17 cellular contexts compared by ENCODE assay signal in the genomic region with DNA sequence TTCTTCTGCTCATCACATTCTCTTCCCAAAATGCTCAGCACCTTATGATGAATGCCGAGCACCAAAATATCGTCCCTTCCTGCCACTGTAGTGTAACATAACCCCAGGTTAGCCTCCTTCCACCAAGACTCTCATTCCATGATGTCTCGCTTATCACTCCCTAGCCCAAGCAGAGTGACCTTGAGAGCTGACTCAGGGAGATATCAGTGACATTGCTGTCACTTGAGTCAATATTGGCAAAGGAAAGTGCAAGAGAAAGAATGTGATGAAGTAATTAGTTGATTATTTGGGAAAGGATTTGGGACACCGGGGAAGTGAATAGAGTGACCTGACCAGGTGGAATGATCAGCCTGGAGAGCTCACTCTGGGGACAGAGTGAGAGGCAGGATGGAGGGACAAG. TPM values are rescaled to one million over a fixed set of nuclear protein-coding genes. Genes with fewer than 3 reads are reported as not detected.
DNase-seq lines count a peak whose midpoint lies in the region; FAIRE-seq and TF ChIP-seq lines count a peak whose summit lies in the region.
"Had no signal": no experiment of that assay in that cellular context is flagged by ENCODE, and none has a peak within 500 bp of the region (broad histone marks: within the 10 kb centered on the region; RNA-seq: fewer than 3 reads in every experiment).

No MANE protein-coding gene starts in this region.

- FAIRE-seq in HTR-8/SVneo (lab: Jason Lieb, UNC) (peak; percentile 54), astrocyte (lab: Jason Lieb, UNC) (no peak)
- FAIRE-seq: A204.1, D721Med had no signal

- DNase-seq in EL (peak; percentile 37), HTR-8/SVneo (ENCODE audit: insufficient read length, low spot score) (no peak), astrocyte (ENCODE audit: low read depth) (no peak), mucosa of gallbladder (ENCODE audit: low spot score) (peak; percentile 25), NCI-H1436 treated with DMSO at 0.1 percent for 48 hours (lab: John Stamatoyannopoulos, UW) (no peak), H7 (no peak), type B pancreatic cell (ENCODE audit: extremely low spot score, unreplicated experiment) (no peak)
- DNase-seq: BE2C; CD4-positive, alpha-beta memory T cell; DMS153; DMS79 treated with DMSO at 0.1 percent for 48 hours; GF-D8; IMR-90; KG1 had no signal

- no peaks in the 10 kb centered on the region for H4K20me1 ChIP-seq in astrocyte (ENCODE audit: insufficient read depth, low read length)

- H3K27ac Mint-ChIP-seq in astrocyte (ENCODE audit: unreplicated experiment) (no peak overlapping the region), type B pancreatic cell (no peak overlapping the region)
- H3K27ac Mint-ChIP-seq: CD4-positive, alpha-beta memory T cell had no signal

- H3K27me3 ChIP-seq in astrocyte (ENCODE audit: insufficient read depth, low read length) (no peaks in the 10 kb centered on the region), H7 (ENCODE audit: control insufficient read depth, insufficient read depth, low read length) (no peaks in the 10 kb centered on the region)
- H3K27me3 ChIP-seq: BE2C had no signal

- H3K4me3 Mint-ChIP-seq in astrocyte (ENCODE audit: unreplicated experiment) (peak overlapping the region; percentile 58), type B pancreatic cell (no peak overlapping the region)
- H3K4me3 Mint-ChIP-seq: CD4-positive, alpha-beta memory T cell had no signal

- H3K9me3 Mint-ChIP-seq in astrocyte (ENCODE audit: unreplicated experiment) (peaks cover 4% of the 10 kb centered on the region), type B pancreatic cell (no peaks in the 10 kb centered on the region)

- H3K27me3 Mint-ChIP-seq in astrocyte (ENCODE audit: low read depth, unreplicated experiment): peaks cover 4% of the 10 kb centered on the region
- peaks cover 24% of the 10 kb centered on the region for H3K27me3 Mint-ChIP-seq in type B pancreatic cell

- H2AFZ ChIP-seq in astrocyte (ENCODE audit: low read depth, low read length): no peak overlapping the region

- H3K4me1 ChIP-seq in astrocyte (ENCODE audit: insufficient read depth, low read length): no peaks in the 10 kb centered on the region
- H3K4me1 ChIP-seq: BE2C had no signal

- no peaks in the 10 kb centered on the region for H3K9me3 ChIP-seq in astrocyte (ENCODE audit: insufficient read depth, low read depth, low read length)
- H3K9me3 ChIP-seq: BE2C had no signal

- H3K4me2 ChIP-seq in astrocyte (ENCODE audit: low read length): no peak overlapping the region

- H3K27ac ChIP-seq in astrocyte (ENCODE audit: low read depth, low read length): no peak overlapping the region
- H3K27ac ChIP-seq: C4-2B had no signal

- H3K4me3 ChIP-seq in astrocyte (ENCODE audit: insufficient read depth, low read depth, low read length) (no peak overlapping the region), H7 (ENCODE audit: insufficient read depth, low read depth, low read length) (no peak overlapping the region)

- H3K9ac ChIP-seq in astrocyte (ENCODE audit: low read length): no peak overlapping the region

- no peaks in the 10 kb centered on the region for H3K79me2 ChIP-seq in astrocyte (ENCODE audit: insufficient read depth, low read length)

- TF ChIP-seq CTCF in astrocyte (IDR thresholded peaks at IDR 0.05; ENCODE audit: insufficient read depth, low read depth, low read length): no peak
- no peak for TF ChIP-seq CTCF in type B pancreatic cell (conservative IDR thresholded peaks at IDR 0.05)

- H3K36me3 ChIP-seq in astrocyte (ENCODE audit: insufficient read depth, low read length) (no peaks in the 10 kb centered on the region), H7 (replicated peaks; ENCODE audit: control insufficient read depth, insufficient read depth, low read length) (no peaks in the 10 kb centered on the region)
- H3K36me3 ChIP-seq: BE2C had no signal

- H3K36me3 Mint-ChIP-seq in astrocyte (ENCODE audit: low read depth, unreplicated experiment) (no peaks in the 10 kb centered on the region), type B pancreatic cell (no peaks in the 10 kb centered on the region)
- H3K36me3 Mint-ChIP-seq: CD4-positive, alpha-beta memory T cell had no signal

- H3K4me1 Mint-ChIP-seq in astrocyte (ENCODE audit: low read depth, unreplicated experiment) (peaks cover 4% of the 10 kb centered on the region), type B pancreatic cell (ENCODE audit: unreplicated experiment) (peaks cover 6% of the 10 kb centered on the region)

RNA-seq across cellular contexts. Expression of a gene that starts 2.6 kb away (rescaled TPM):
- total RNA-seq in astrocyte (not detected in 2 replicates), mucosa of gallbladder (1.3 TPM), type B pancreatic cell (ENCODE audit: low replicate concordance) (2.4 and 4.0 TPM in 2 replicates)
- 0.07 TPM in 1 of 2 replicates, not detected in the other for total RNA-seq in H7 (2014; rRNA removed; shearing (Covaris generic))
- total RNA-seq: CD4-positive, alpha-beta memory T cell; IMR-90 had no signal

Comparison
In these comparisons a context has a peak if more than half of its experiments do, and no peak if none do; other contexts are left out.
1. DNase-seq: peak in EL (single experiment) and mucosa of gallbladder (single experiment); none in HTR-8/SVneo (single experiment), astrocyte (single experiment), NCI-H1436 treated with DMSO at 0.1 percent for 48 hours (single experiment), H7 (single experiment) and type B pancreatic cell (single experiment).